23 cellular contexts compared by ENCODE assay signal in genomic region chr10:571643-572042, GRCh38.
A peak's percentile ranks its signal among the peaks of the same experiment; 100 is the strongest.
DNase-seq lines count a peak whose midpoint lies in the region; ATAC-seq and TF ChIP-seq lines count a peak whose summit lies in the region.
"Had no signal": no experiment of that assay in that cellular context is flagged by ENCODE, and none has a peak within 500 bp of the region (broad histone marks: within the 10 kb centered on the region; RNA-seq: fewer than 3 reads in every experiment).

No MANE protein-coding gene starts in this region.

- H3K4me1 ChIP-seq in OCI-LY1 (ENCODE audit: insufficient read depth, low read length, severe bottlenecking): peaks cover 76% of the 10 kb centered on the region
- H3K4me1 ChIP-seq in muscle layer of duodenum (ENCODE audit: control insufficient read depth in 1 of 2, insufficient read depth in 2 of 2, low read length in 2 of 2): peaks cover 9 to 39% of the 10 kb centered on the region in 2 donors
- peaks cover 10% of the 10 kb centered on the region for H3K4me1 ChIP-seq in body of pancreas
- H3K4me1 ChIP-seq: spleen had no signal

- no peak for TF ChIP-seq CTCF in OCI-LY1 (IDR thresholded peaks at IDR 0.05; ENCODE audit: low read length)
- TF ChIP-seq CTCF in body of pancreas (IDR thresholded peaks at IDR 0.05): no peak

- H3K4me2 ChIP-seq in OCI-LY1 (ENCODE audit: low read length): no peak overlapping the region
- H3K4me2 ChIP-seq: GM23338 had no signal

- H3K9me3 ChIP-seq in OCI-LY1 (ENCODE audit: low read length): peaks cover 7% of the 10 kb centered on the region
- H3K9me3 ChIP-seq in muscle layer of duodenum (ENCODE audit: control insufficient read depth in 1 of 2, low read length in 2 of 2): peaks cover 0 to 6% of the 10 kb centered on the region in 2 donors
- H3K9me3 ChIP-seq in body of pancreas: no peaks in the 10 kb centered on the region

- no peaks in the 10 kb centered on the region for H4K20me1 ChIP-seq in OCI-LY1 (ENCODE audit: insufficient read depth, low read length)

- H3K9ac ChIP-seq in OCI-LY1 (ENCODE audit: low read length): no peak overlapping the region; the same call in 1 of the 2 replicates

- no peak for TF ChIP-seq POLR2A in body of pancreas (IDR thresholded peaks at IDR 0.05)

- no peak overlapping the region for H2AFZ ChIP-seq in OCI-LY1 (ENCODE audit: low read length)
- H2AFZ ChIP-seq: GM23338 had no signal

- no peaks in the 10 kb centered on the region; the same call in 1 of the 2 replicates for H3F3A ChIP-seq in OCI-LY1 (ENCODE audit: insufficient read depth, low read length)

- DNase-seq in AG08395 (ENCODE audit: low spot score) (peak; percentile 63), fibroblast of gingiva (ENCODE audit: low read depth) (peak; percentile 88), KG1 (lab: John Stamatoyannopoulos, UW) (no peak), body of pancreas (no peak), NCI-H2081 (lab: John Stamatoyannopoulos, UW) (no peak)
- DNase-seq: 8988T; activated CD4-positive, alpha-beta T cell treated with anti-CD3 and anti-CD28 coated beads, Interleukin-2, amount 50 U/mL, for 1 hour; activated CD8-positive, alpha-beta memory T cell treated with anti-CD3 and anti-CD28 coated beads, Interleukin-2, amount 50 U/mL, for 4 hours; activated naive CD8-positive, alpha-beta T cell treated with anti-CD3 and anti-CD28 coated beads for 36 hours; cortex of kidney; KBM-7; NCI-H1694 treated with DMSO at 0.1 percent for 48 hours; NCI-H69; spleen; stimulated activated CD4-positive, alpha-beta T cell treated with anti-CD3 and anti-CD28 coated beads, Interleukin-4, amount 100 ng/mL, for 1 hour; stimulated activated naive CD4-positive, alpha-beta T cell had no signal

- intact Hi-C loops in body of pancreas (cut with DNase I): no loop called here

- H3K4me3 ChIP-seq in OCI-LY1 (ENCODE audit: low read depth, low read length, poor library complexity, severe bottlenecking): no peak overlapping the region
- H3K4me3 ChIP-seq in muscle layer of duodenum (ENCODE audit: low read depth in 1 of 2, low read length in 2 of 2): peak overlapping the region; percentile 21 to 33
- H3K4me3 ChIP-seq in body of pancreas: no peak overlapping the region
- H3K4me3 ChIP-seq: GM23338, lung, spleen, tibial nerve had no signal

- H3K27me3 ChIP-seq in OCI-LY1 (ENCODE audit: insufficient read depth, low read length) (no peaks in the 10 kb centered on the region), muscle layer of duodenum (ENCODE audit: low read depth, low read length) (no peaks in the 10 kb centered on the region), body of pancreas (no peaks in the 10 kb centered on the region)
- H3K27me3 ChIP-seq: tibial nerve had no signal

- no peaks in the 10 kb centered on the region for H3K9me2 ChIP-seq in OCI-LY1 (ENCODE audit: low read depth, low read length)

- ATAC-seq in HG03432 (IDR thresholded peaks at IDR 0.05; ENCODE audit: unreplicated experiment): no peak
- no peak for ATAC-seq in body of pancreas
- ATAC-seq: activated T-helper 17 cell treated with anti-CD3 and anti-CD28 coated beads, Interleukin-2, amount 50 U/mL, for 72 hours had no signal

- peaks cover 37% of the 10 kb centered on the region for H3K36me3 ChIP-seq in OCI-LY1 (ENCODE audit: insufficient read depth, low read length)
- H3K36me3 ChIP-seq in muscle layer of duodenum (ENCODE audit: control insufficient read depth in 1 of 2, insufficient read depth in 2 of 2, low read length in 2 of 2): no peaks in the 10 kb centered on the region
- H3K36me3 ChIP-seq in body of pancreas (replicated peaks in 1 of 2; ENCODE audit: insufficient read depth in 1 of 2, low read depth in 2 of 2): no peaks in the 10 kb centered on the region
- H3K36me3 ChIP-seq: spleen, tibial nerve had no signal

- WGBS in body of pancreas, 2 donors: 87 to 88% methylated on average over 10 of the region's 10 CpGs

- H3K79me2 ChIP-seq in OCI-LY1 (ENCODE audit: insufficient read depth, low read length): peaks cover 23% of the 10 kb centered on the region; the same call in 1 of the 2 replicates

- peak overlapping the region; percentile 90 for H3K27ac ChIP-seq in OCI-LY1 (ENCODE audit: low read depth, low read length, poor library complexity, severe bottlenecking)
- peak overlapping the region; percentile 48 for H3K27ac ChIP-seq in muscle layer of duodenum (ENCODE audit: low read length)
- no peak overlapping the region for H3K27ac ChIP-seq in body of pancreas
- H3K27ac ChIP-seq: spleen had no signal

Comparison
In these comparisons a context has a peak if more than half of its experiments do, and no peak if none do; other contexts are left out.
1. DNase-seq: peak in AG08395 (single experiment) and fibroblast of gingiva (single experiment); none in KG1 (single experiment), body of pancreas (0 of 4) and NCI-H2081 (0 of 2).
2. H3K27ac ChIP-seq: peak in OCI-LY1 (single experiment) and muscle layer of duodenum (single experiment); none in body of pancreas (0 of 4).
3. H3K4me3 ChIP-seq: peak in muscle layer of duodenum (2 of 2); none in OCI-LY1 (single experiment) and body of pancreas (0 of 2).